8 cellular contexts compared by ENCODE assay signal in the genomic region with DNA sequence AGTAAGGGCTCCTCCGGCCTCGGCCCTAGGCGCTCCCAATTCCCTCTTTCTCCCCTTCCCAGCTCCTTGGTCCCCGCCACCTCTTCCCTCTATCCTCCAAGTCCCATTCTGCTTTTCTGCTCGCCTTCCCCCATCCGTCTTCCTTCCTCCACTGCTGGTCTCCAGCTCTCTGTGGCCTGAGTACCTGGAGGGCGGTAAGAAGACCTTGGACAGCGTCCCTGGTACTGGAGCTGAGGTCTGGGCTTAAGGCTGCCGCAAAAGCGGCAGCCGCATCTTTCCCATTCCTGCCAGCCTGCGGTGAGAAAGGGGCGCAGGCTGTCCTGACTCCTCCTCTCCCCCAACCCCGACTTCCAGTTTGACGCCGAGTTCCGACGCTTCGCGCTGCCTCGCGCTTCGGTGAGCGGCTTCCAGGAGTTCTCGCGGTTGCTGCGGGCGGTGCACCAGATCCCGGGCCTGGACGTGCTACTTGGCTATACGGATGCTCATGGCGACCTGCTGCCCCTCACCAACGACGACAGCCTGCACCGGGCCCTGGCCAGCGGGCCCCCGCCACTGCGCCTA. TPM values are rescaled to one million over a fixed set of nuclear protein-coding genes. Genes with fewer than 3 reads are reported as not detected.
DNase-seq lines count a peak whose midpoint lies in the region; ATAC-seq, FAIRE-seq and TF ChIP-seq lines count a peak whose summit lies in the region.

No MANE protein-coding gene starts in this region.

- peak overlapping the region; percentile 94 for H3K27ac Mint-ChIP-seq in endodermal cell
- peak overlapping the region; percentile 93 to 98 (median 96) for H3K27ac Mint-ChIP-seq in naive B cell

- no peak for TF ChIP-seq POLR2A in GM12891 (IDR thresholded peaks at IDR 0.05; ENCODE audit: low read depth, low read length)

- peaks cover 6% of the 10 kb centered on the region for H3K36me3 ChIP-seq in A673 (ENCODE audit: insufficient read depth, low read length, poor library complexity, severe bottlenecking)
- peaks cover 0 to 26% of the 10 kb centered on the region in 2 experiments for H3K36me3 ChIP-seq in SK-N-SH (replicated peaks in 1 of 2; ENCODE audit: control insufficient read depth in 1 of 2, insufficient read depth in 2 of 2, low read length in 1 of 2)
- peaks cover 19% of the 10 kb centered on the region for H3K36me3 ChIP-seq in endodermal cell (ENCODE audit: control insufficient read depth, insufficient read depth, low read length)

- intact Hi-C loops in A673 (cut with micrococcal nuclease; ENCODE audit: unreplicated experiment), result no loop called here

- peak; percentile 52 for FAIRE-seq in GM12891 (lab: Jason Lieb, UNC)

- H3K27me3 Mint-ChIP-seq in endodermal cell (ENCODE audit: insufficient read depth) (peaks cover 6% of the 10 kb centered on the region), naive B cell (no peaks in the 10 kb centered on the region)

- no TSS peak for BruUV-seq in A673 (replicated peaks; lab: Mats Ljungman, UMichigan)

- H3K36me3 Mint-ChIP-seq in endodermal cell (ENCODE audit: low read depth) (peaks cover 13% of the 10 kb centered on the region), naive B cell (no peaks in the 10 kb centered on the region)

- H3K4me1 Mint-ChIP-seq in endodermal cell (peaks cover 7% of the 10 kb centered on the region), naive B cell (peaks cover 31 to 51% (median 42%) of the 10 kb centered on the region in 3 donors)

- 32% methylated on average over 28 of the region's 38 CpGs for WGBS in SK-N-SH (ENCODE audit: low lambda C conversion rate)
- WGBS in endodermal cell (ENCODE audit: insufficient coverage in 1 of 2, insufficient read length in 1 of 2), 2 experiments, result 2 to 10% methylated on average over 22 to 38 of the region's 38 CpGs

- 0 out of 2 replicates have a peak, but pooled peaks cover 3% of the 10 kb centered on the region for H4K20me1 ChIP-seq in SK-N-SH (ENCODE audit: insufficient read depth)

- H3K27me3 ChIP-seq in A673 (replicated peaks; ENCODE audit: insufficient read depth, low read depth, low read length, poor library complexity) (no peaks in the 10 kb centered on the region), SK-N-SH (ENCODE audit: insufficient read depth) (no peaks in the 10 kb centered on the region), endodermal cell (ENCODE audit: control insufficient read depth, insufficient read depth, low read length, poor library complexity, severe bottlenecking) (no peaks in the 10 kb centered on the region)

- TF ChIP-seq EP300 in SK-N-SH (IDR thresholded peaks at IDR 0.05; ENCODE audit: borderline replicate concordance in 1 of 2, low read depth in 1 of 2, low read length in 1 of 2), result no peak

- POLR2A ChIA-PET in A673 (lab: Charles Lee; ENCODE audit: low non-redundant PET), result no interaction called here
- POLR2A ChIA-PET in SK-N-SH (lab: Yijun Ruan, JAX), result interaction anchor here (1.4 kb wide), 1 partner anchor 132 kb away, joined by 8 read pairs; the partner anchor contains the start of gene RIPOR1

- DNase-seq in A673 (ENCODE audit: low spot score) (no peak), GM12891 (ENCODE audit: insufficient read length, low spot score) (no peak), SK-N-SH (peak; percentile 63), endodermal cell (peak; percentile 89), naive B cell (no peak), T-helper 9 cell (no peak)
- DNase-seq in stimulated activated CD4-positive, alpha-beta T cell treated with anti-CD3 and anti-CD28 coated beads, Interleukin-1b, Interleukin-23, amount 100 ng/mL, for 48 hours, result no peak

- H3K4me1 ChIP-seq in A673 (ENCODE audit: insufficient read depth, low read length, poor library complexity, severe bottlenecking) (peaks cover 12% of the 10 kb centered on the region), SK-N-SH (ENCODE audit: control insufficient read depth in 1 of 2, insufficient read depth in 2 of 2, low read depth in 1 of 2, low read length in 1 of 2) (peaks cover 0 to 29% of the 10 kb centered on the region in 2 experiments; a peak in 1 of 4 replicates), endodermal cell (ENCODE audit: control insufficient read depth, insufficient read depth, low read length) (peaks cover 8% of the 10 kb centered on the region)

- peak overlapping the region; percentile 93; the same call in 1 of the 2 replicates for H3K4me2 ChIP-seq in SK-N-SH

- no peak overlapping the region for H2AFZ ChIP-seq in SK-N-SH (ENCODE audit: low read depth)

- ATAC-seq in naive B cell (ENCODE audit: low read depth in 2 of 2), result no peak
- no peak for ATAC-seq in HG03095 (IDR thresholded peaks at IDR 0.05; ENCODE audit: unreplicated experiment)

- peak overlapping the region; percentile 61 for H3K27ac ChIP-seq in A673 (ENCODE audit: low read depth, low read length, poor library complexity, severe bottlenecking)
- peak overlapping the region; percentile 53 to 77; a peak in 3 of 4 replicates for H3K27ac ChIP-seq in SK-N-SH (ENCODE audit: low read depth in 2 of 2, low read length in 1 of 2)
- H3K27ac ChIP-seq in endodermal cell (ENCODE audit: low read depth, low read length), result peak overlapping the region; percentile 83

- H3K79me2 ChIP-seq in SK-N-SH (ENCODE audit: insufficient read depth), result peaks cover 20% of the 10 kb centered on the region

- no peaks in the 10 kb centered on the region for H3K9me3 Mint-ChIP-seq in endodermal cell
- H3K9me3 Mint-ChIP-seq in naive B cell, result no peaks in the 10 kb centered on the region

- H3F3A ChIP-seq in SK-N-SH (replicated peaks; ENCODE audit: insufficient read depth), result peaks cover 11% of the 10 kb centered on the region

- H3K4me3 Mint-ChIP-seq in endodermal cell (peak overlapping the region; percentile 81), naive B cell (peak overlapping the region; percentile 85 to 100 (median 92))

- TF ChIP-seq RAD21 in SK-N-SH (IDR thresholded peaks at IDR 0.05; ENCODE audit: low read length), result no peak

- TF ChIP-seq CTCF in A673 (conservative IDR thresholded peaks at IDR 0.05; ENCODE audit: low read depth, low read length), result no peak
- no peak for TF ChIP-seq CTCF in SK-N-SH (IDR thresholded peaks at IDR 0.05)
- no peak for TF ChIP-seq CTCF in endodermal cell (conservative IDR thresholded peaks at IDR 0.05)

- no peaks in the 10 kb centered on the region for H3K9me2 ChIP-seq in SK-N-SH

- H3K9ac ChIP-seq in SK-N-SH (no peak overlapping the region), endodermal cell (ENCODE audit: extremely low read depth, low read length, poor library complexity, severe bottlenecking) (no peak overlapping the region)

- CTCF ChIA-PET in A673 (lab: Charles Lee), result interaction anchor here (1.5 to 1.6 kb wide), 2 partner anchors 11 to 147 kb away, joined by 3 to 5 read pairs; no protein-coding TSS in a partner anchor
- CTCF ChIA-PET in SK-N-SH (lab: Yijun Ruan, JAX), result interaction anchor here (0.7 to 18.3 kb wide), 8 partner anchors 9 to 155 kb away, joined by 3 to 246 read pairs (median 8); partner anchors contain the start of genes CARMIL2 and CTCF

- peak overlapping the region; percentile 66 for H3K4me3 ChIP-seq in A673 (ENCODE audit: low read depth, low read length, poor library complexity, severe bottlenecking)
- peak overlapping the region; percentile 49 to 97; a peak in 3 of 4 replicates for H3K4me3 ChIP-seq in SK-N-SH (ENCODE audit: low read depth in 2 of 2, low read length in 1 of 2)
- H3K4me3 ChIP-seq in endodermal cell (ENCODE audit: low read length), result peak overlapping the region; percentile 71

- H3K9me3 ChIP-seq in A673 (ENCODE audit: low read depth, low read length, poor library complexity, severe bottlenecking), result no peaks in the 10 kb centered on the region
- no peaks in the 10 kb centered on the region for H3K9me3 ChIP-seq in SK-N-SH
- H3K9me3 ChIP-seq in endodermal cell (ENCODE audit: control insufficient read depth, low read length), result no peaks in the 10 kb centered on the region

RNA-seq across cellular contexts. Expression of gene PARD6A, which starts 0.4 kb away (rescaled TPM):
- total RNA-seq in A673 (2021) (8.6 and 8.7 TPM in 2 replicates), endodermal cell (1 to 10 TPM; 2.6 to 3.7 TPM)
- 2.4 TPM for polyA plus RNA-seq in GM12891 (2012; ENCODE audit: low read depth, missing spikeins)
- polyA plus RNA-seq in SK-N-SH (2012; rRNA removed) (5.7 and 9.0 TPM in 2 replicates), naive B cell (ENCODE audit: low read depth in 6 of 6) (10 to 100 TPM; 12.0 to 23.7 (median 16.1) TPM)
- polyA plus RNA-seq in SK-N-SH (2012; cell fraction: cytosol; rRNA removed), result 4.1 and 6.2 TPM in 2 replicates
- polyA plus RNA-seq in SK-N-SH (2012; cell fraction: nucleus; rRNA removed), result 3.3 and 3.4 TPM in 2 replicates
- polyA plus RNA-seq in endodermal cell (2013, experiment 1 of 2), result 5.8 TPM
- polyA plus RNA-seq in endodermal cell (2013, experiment 2 of 2), result 6.2 TPM

RNA-seq across cellular contexts. Expression of gene ACD, which starts 1.1 kb away (rescaled TPM):
- total RNA-seq in A673 (2021) (45.8 and 48.0 TPM in 2 replicates), endodermal cell (10 to 100 TPM; 39.3 to 41.5 TPM)
- 23.8 TPM for polyA plus RNA-seq in GM12891 (2012; ENCODE audit: low read depth, missing spikeins)
- polyA plus RNA-seq in SK-N-SH (2012; rRNA removed) (31.3 and 37.8 TPM in 2 replicates), naive B cell (ENCODE audit: low read depth in 6 of 6) (10 to 100 TPM; 31.3 to 52.8 (median 35.5) TPM)
- polyA plus RNA-seq in SK-N-SH (2012; cell fraction: cytosol; rRNA removed), result 12.3 and 19.7 TPM in 2 replicates
- 79.0 and 110 TPM in 2 replicates for polyA plus RNA-seq in SK-N-SH (2012; cell fraction: nucleus; rRNA removed)
- 35.5 TPM for polyA plus RNA-seq in endodermal cell (2013, experiment 1 of 2)
- polyA plus RNA-seq in endodermal cell (2013, experiment 2 of 2), result 27.6 TPM

RNA-seq across cellular contexts. Expression of gene ENKD1, which starts 5.4 kb away (rescaled TPM):
- total RNA-seq in A673 (2021) (8.5 and 11.2 TPM in 2 replicates), endodermal cell (10 to 100 TPM; 19.0 to 21.2 TPM)
- polyA plus RNA-seq in GM12891 (2012; ENCODE audit: low read depth, missing spikeins), result 5.9 TPM
- polyA plus RNA-seq in SK-N-SH (2012; rRNA removed) (19.5 and 21.0 TPM in 2 replicates), naive B cell (ENCODE audit: low read depth in 6 of 6) (1 to 10 TPM in 5 of 6 donors, not detected in 1; 1.2 to 2.6 (median 2.2) TPM)
- polyA plus RNA-seq in SK-N-SH (2012; cell fraction: cytosol; rRNA removed), result 8.6 and 12.2 TPM in 2 replicates
- polyA plus RNA-seq in SK-N-SH (2012; cell fraction: nucleus; rRNA removed), result 52.0 and 82.9 TPM in 2 replicates
- 24.5 TPM for polyA plus RNA-seq in endodermal cell (2013, experiment 1 of 2)
- polyA plus RNA-seq in endodermal cell (2013, experiment 2 of 2), result 20.7 TPM

RNA-seq across cellular contexts. Expression of gene C16orf86, which starts 5.4 kb away (rescaled TPM):
- not detected in 2 replicates for total RNA-seq in A673 (2021)
- polyA plus RNA-seq in GM12891 (2012; ENCODE audit: low read depth, missing spikeins), result 3.1 TPM
- polyA plus RNA-seq in SK-N-SH (2012; rRNA removed), result 4.3 and 5.1 TPM in 2 replicates
- 2.0 and 3.9 TPM in 2 replicates for polyA plus RNA-seq in SK-N-SH (2012; cell fraction: cytosol; rRNA removed)
- polyA plus RNA-seq in SK-N-SH (2012; cell fraction: nucleus; rRNA removed), result 13.7 and 16.4 TPM in 2 replicates
- total RNA-seq in endodermal cell, result 1 to 10 TPM; 3.6 to 4.7 TPM
- polyA plus RNA-seq in endodermal cell (2013, experiment 1 of 2), result 3.4 TPM
- polyA plus RNA-seq in endodermal cell (2013, experiment 2 of 2), result 2.1 TPM
- polyA plus RNA-seq in naive B cell (ENCODE audit: low read depth in 6 of 6), result 10 to 100 TPM; 10.3 to 12.5 (median 11.1) TPM

RNA-seq across cellular contexts. Expression of gene CARMIL2, which starts 16.2 kb away (rescaled TPM):
- total RNA-seq in A673 (2021) (4.4 and 9.5 TPM in 2 replicates), endodermal cell (10 to 100 TPM; 13.6 to 19.8 TPM)
- polyA plus RNA-seq in GM12891 (2012; ENCODE audit: low read depth, missing spikeins), result 56.0 TPM
- polyA plus RNA-seq in SK-N-SH (2012; rRNA removed) (4.4 and 4.9 TPM in 2 replicates), naive B cell (ENCODE audit: low read depth in 6 of 6) (10 to 100 TPM in 4 of 6 donors, 1 to 10 TPM in 2; 9.4 to 23.2 (median 14.1) TPM)
- polyA plus RNA-seq in SK-N-SH (2012; cell fraction: cytosol; rRNA removed), result 0.66 and 0.98 TPM in 2 replicates
- polyA plus RNA-seq in SK-N-SH (2012; cell fraction: nucleus; rRNA removed), result 30.1 and 51.0 TPM in 2 replicates
- polyA plus RNA-seq in endodermal cell (2013, experiment 1 of 2), result 6.9 TPM
- polyA plus RNA-seq in endodermal cell (2013, experiment 2 of 2), result 3.4 TPM

Comparison
In these comparisons a context has a peak if more than half of its experiments do, and no peak if none do; other contexts are left out.
1. DNase-seq: peak in SK-N-SH (single experiment) and endodermal cell (single experiment); none in A673 (single experiment), GM12891 (single experiment), naive B cell (single experiment), T-helper 9 cell (single experiment) and stimulated activated CD4-positive, alpha-beta T cell treated with anti-CD3 and anti-CD28 coated beads, Interleukin-1b, Interleukin-23, amount 100 ng/mL, for 48 hours (single experiment).
2. Peak in every context shown above with its lines, with median percentiles within 50 percentile points of each other: H3K27ac ChIP-seq and H3K4me3 ChIP-seq.